In genomic region chr2:179898873-179899272, GRCh38 we compare ENCODE assay signal across 1 cellular context.
TF ChIP-seq lines count a peak whose summit lies in the region.

No MANE protein-coding gene starts in this region.

TF ChIP-seq in GM23338, 12 proteins besides CTCF, POLR2A, EP300 and RAD21 (continued from another document):
- TF ChIP-seq ZNF462 (CRISPR knock-in tag; IDR thresholded peaks at IDR 0.05) (no peak), NANOG (IDR thresholded peaks at IDR 0.05; ENCODE audit: borderline replicate concordance) (no peak), ETS1 (IDR thresholded peaks at IDR 0.05) (no peak), REST (IDR thresholded peaks at IDR 0.05; ENCODE audit: unreplicated experiment) (no peak)
